In the genomic region with DNA sequence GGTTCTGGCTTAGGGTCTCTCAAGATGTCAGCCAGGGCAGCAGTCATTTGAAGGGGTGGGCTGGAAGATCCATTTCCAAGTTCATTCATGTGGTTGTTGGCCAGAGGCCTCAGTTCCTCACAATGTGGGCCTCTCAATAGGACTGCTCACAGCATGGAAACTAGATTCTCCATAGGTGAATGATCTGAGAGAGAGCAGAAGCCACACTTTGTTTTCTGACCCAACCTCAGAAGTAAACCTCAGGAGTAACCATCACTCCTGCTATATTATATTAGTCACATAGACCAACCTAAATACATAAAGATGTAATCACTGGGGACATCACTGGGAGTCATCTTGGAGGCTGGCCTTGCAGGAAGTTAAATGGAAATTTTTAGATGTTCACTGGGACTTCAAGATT, we compare ENCODE assay signal across 17 cellular contexts. TPM values are rescaled to one million over a fixed set of nuclear protein-coding genes. Genes with fewer than 3 reads are reported as not detected.
DNase-seq lines count a peak whose midpoint lies in the region; ATAC-seq and TF ChIP-seq lines count a peak whose summit lies in the region.
"Had no signal": no experiment of that assay in that cellular context is flagged by ENCODE, and none has a peak within 500 bp of the region (broad histone marks: within the 10 kb centered on the region; RNA-seq: fewer than 3 reads in every experiment).

No MANE protein-coding gene starts in this region.

- POLR2A ChIA-PET in PC-3 (lab: Charles Lee; ENCODE audit: unreplicated experiment): no interaction called here

- peaks cover 62% of the 10 kb centered on the region for H3K4me1 Mint-ChIP-seq in activated T-cell treated with anti-CD3 and anti-CD28 coated beads, Interleukin-2, amount 50 U/mL, for 72 hours (ENCODE audit: low read depth)
- H3K4me1 Mint-ChIP-seq in activated naive CD8-positive, alpha-beta T cell treated with anti-CD3 and anti-CD28 coated beads, Interleukin-2, amount 50 U/mL, for 24 hours: peaks cover 62% of the 10 kb centered on the region

- H3K4me3 ChIP-seq in PC-3 (ENCODE audit: low read length): no peak overlapping the region
- H3K4me3 ChIP-seq: SJCRH30 had no signal

- no peaks in the 10 kb centered on the region for H3K27me3 ChIP-seq in PC-3 (ENCODE audit: low read length)
- H3K27me3 ChIP-seq: SJCRH30 had no signal

- no peak overlapping the region for H3K4me2 ChIP-seq in PC-3 (ENCODE audit: low read length)

- H3K27ac ChIP-seq in PC-3 (ENCODE audit: low read length): no peak overlapping the region
- H3K27ac ChIP-seq: SJCRH30 had no signal

- no peaks in the 10 kb centered on the region for H3F3A ChIP-seq in PC-3 (ENCODE audit: low read length, unreplicated experiment)

- H3K27ac Mint-ChIP-seq in activated T-cell treated with anti-CD3 and anti-CD28 coated beads, Interleukin-2, amount 50 U/mL, for 72 hours: peak overlapping the region; percentile 61
- H3K27ac Mint-ChIP-seq in activated naive CD8-positive, alpha-beta T cell treated with anti-CD3 and anti-CD28 coated beads, Interleukin-2, amount 50 U/mL, for 24 hours: peak overlapping the region; percentile 80
- H3K27ac Mint-ChIP-seq: B cell had no signal

- no peaks in the 10 kb centered on the region; the same call in 1 of the 2 replicates for H3K36me3 ChIP-seq in PC-3 (ENCODE audit: low read depth, low read length)

- H3K9me3 ChIP-seq in PC-3 (ENCODE audit: low read length): no peaks in the 10 kb centered on the region
- H3K9me3 ChIP-seq: SJCRH30 had no signal

- no TSS peak for BruUV-seq in PC-3 (replicated peaks; lab: Mats Ljungman, UMichigan)

- CTCF ChIA-PET in PC-3 (lab: Charles Lee): no interaction called here

- H4K20me1 ChIP-seq in PC-3 (ENCODE audit: low read length): 0 out of 2 replicates have a peak, but pooled peaks cover 4% of the 10 kb centered on the region

- peak; percentile 75 to 81 for ATAC-seq in activated T-cell treated with anti-CD3 and anti-CD28 coated beads, Interleukin-2, amount 50 U/mL, for 72 hours (replicated peaks in 1 of 2)
- ATAC-seq in PC-3 (peak; percentile 64), GM21529 (IDR thresholded peaks at IDR 0.05; ENCODE audit: unreplicated experiment) (no peak), HG02970 (IDR thresholded peaks at IDR 0.05; ENCODE audit: low FRiP score, unreplicated experiment) (no peak)
- peak; percentile 96 for ATAC-seq in activated naive CD8-positive, alpha-beta T cell treated with anti-CD3 and anti-CD28 coated beads, Interleukin-2, amount 50 U/mL, for 24 hours

- peaks cover 39% of the 10 kb centered on the region; the same call in 1 of the 2 replicates for H3K79me2 ChIP-seq in PC-3 (ENCODE audit: low read length)

- no peak for TF ChIP-seq CTCF in PC-3 (conservative IDR thresholded peaks at IDR 0.05; ENCODE audit: low read depth, low read length)

- H3K4me3 Mint-ChIP-seq in activated T-cell treated with anti-CD3 and anti-CD28 coated beads, Interleukin-2, amount 50 U/mL, for 72 hours: peak overlapping the region in 1 of 2 donors; percentile 16
- no peak overlapping the region for H3K4me3 Mint-ChIP-seq in activated naive CD8-positive, alpha-beta T cell treated with anti-CD3 and anti-CD28 coated beads, Interleukin-2, amount 50 U/mL, for 24 hours
- H3K4me3 Mint-ChIP-seq: B cell; CD4-positive, CD25-positive, alpha-beta regulatory T cell had no signal

- no peaks in the 10 kb centered on the region for H3K9me3 Mint-ChIP-seq in activated T-cell treated with anti-CD3 and anti-CD28 coated beads, Interleukin-2, amount 50 U/mL, for 72 hours
- no peaks in the 10 kb centered on the region for H3K9me3 Mint-ChIP-seq in activated naive CD8-positive, alpha-beta T cell treated with anti-CD3 and anti-CD28 coated beads, Interleukin-2, amount 50 U/mL, for 24 hours
- H3K9me3 Mint-ChIP-seq: CD4-positive, CD25-positive, alpha-beta regulatory T cell had no signal

- H3K36me3 Mint-ChIP-seq in activated T-cell treated with anti-CD3 and anti-CD28 coated beads, Interleukin-2, amount 50 U/mL, for 72 hours (ENCODE audit: insufficient read depth in 2 of 2): peaks cover 2 to 5% of the 10 kb centered on the region in 2 donors
- peaks cover 14% of the 10 kb centered on the region for H3K36me3 Mint-ChIP-seq in activated naive CD8-positive, alpha-beta T cell treated with anti-CD3 and anti-CD28 coated beads, Interleukin-2, amount 50 U/mL, for 24 hours (ENCODE audit: low read depth)

- no peak overlapping the region for H2AFZ ChIP-seq in PC-3 (ENCODE audit: low read length)

- no peaks in the 10 kb centered on the region for H3K9me2 ChIP-seq in PC-3 (replicated peaks; ENCODE audit: low read length)

- no peak for DNase-seq in activated T-cell treated with anti-CD3 and anti-CD28 coated beads, Interleukin-2, amount 50 U/mL, for 72 hours
- no peak for DNase-seq in activated T-cell treated with anti-CD3 and anti-CD28 coated beads, Interleukin-2, amount 50 U/mL, for 1 hour
- DNase-seq in PC-3 (no peak), COLO829 (ENCODE audit: low spot score) (no peak)
- no peak for DNase-seq in activated naive CD8-positive, alpha-beta T cell treated with anti-CD3 and anti-CD28 coated beads, Interleukin-2, amount 50 U/mL, for 24 hours
- DNase-seq: Calu3; CD4-positive, CD25-positive, alpha-beta regulatory T cell; GOT3; NCI-H1105 treated with DMSO at 0.1 percent for 48 hours; NCI-H187 treated with DMSO at 0.1 percent for 48 hours; NCI-H345; NK-92 treated with Interleukin-12 subunit alpha and Interleukin-12 subunit beta, amount 100 ng/mL, for 24 hours had no signal

- H3K27me3 Mint-ChIP-seq in activated T-cell treated with anti-CD3 and anti-CD28 coated beads, Interleukin-2, amount 50 U/mL, for 72 hours (ENCODE audit: low read depth): no peaks in the 10 kb centered on the region
- no peaks in the 10 kb centered on the region for H3K27me3 Mint-ChIP-seq in activated naive CD8-positive, alpha-beta T cell treated with anti-CD3 and anti-CD28 coated beads, Interleukin-2, amount 50 U/mL, for 24 hours
- H3K27me3 Mint-ChIP-seq: B cell; CD4-positive, CD25-positive, alpha-beta regulatory T cell had no signal

- no peaks in the 10 kb centered on the region for H3K4me1 ChIP-seq in PC-3 (ENCODE audit: insufficient read depth, low read length)

- intact Hi-C loops in PC-3 (cut with micrococcal nuclease): no loop called here

- H3K9ac ChIP-seq in PC-3 (ENCODE audit: low read length): no peak overlapping the region

RNA-seq across cellular contexts. Expression of a gene that starts 42.2 kb away (rescaled TPM):
- 10 to 100 TPM; 44.2 to 47.6 TPM for total RNA-seq in activated T-cell treated with anti-CD3 and anti-CD28 coated beads, Interleukin-2, amount 50 U/mL, for 72 hours
- total RNA-seq in PC-3 (2014; rRNA removed): 25.2 and 31.3 TPM in 2 replicates

RNA-seq across cellular contexts. Expression of a gene that starts 46.2 kb away (rescaled TPM):
- total RNA-seq in activated T-cell treated with anti-CD3 and anti-CD28 coated beads, Interleukin-2, amount 50 U/mL, for 72 hours: under 1 TPM; 0.24 to 0.28 TPM
- total RNA-seq in PC-3 (2014; rRNA removed): not detected in 2 replicates
- total RNA-seq: B cell; Calu3; CD4-positive, CD25-positive, alpha-beta regulatory T cell; OCI-LY7 had no signal

Comparison
In these comparisons a context has a peak if more than half of its experiments do, and no peak if none do; other contexts are left out.
1. ATAC-seq: peak in activated T-cell treated with anti-CD3 and anti-CD28 coated beads, Interleukin-2, amount 50 U/mL, for 72 hours (2 of 2), PC-3 (single experiment) and activated naive CD8-positive, alpha-beta T cell treated with anti-CD3 and anti-CD28 coated beads, Interleukin-2, amount 50 U/mL, for 24 hours (single experiment); none in GM21529 (single experiment) and HG02970 (single experiment).